In genomic region chr12:1851126-1851791, GRCh38 we compare ENCODE assay signal across 14 cellular contexts. TPM values are rescaled to one million over a fixed set of nuclear protein-coding genes. Genes with fewer than 3 reads are reported as not detected.
A peak's percentile ranks its signal among the peaks of the same experiment; 100 is the strongest.
DNase-seq lines count a peak whose midpoint lies in the region; ATAC-seq, FAIRE-seq and TF ChIP-seq lines count a peak whose summit lies in the region.
"Had no signal": no experiment of that assay in that cellular context is flagged by ENCODE, and none has a peak within 500 bp of the region (broad histone marks: within the 10 kb centered on the region; RNA-seq: fewer than 3 reads in every experiment).

No MANE protein-coding gene starts in this region.

- peak overlapping the region; percentile 69 for H3K4me2 ChIP-seq in BLaER1
- H3K4me2 ChIP-seq in Loucy (ENCODE audit: low read depth, low read length, poor library complexity, severe bottlenecking) = peak overlapping the region; percentile 34
- H3K4me2 ChIP-seq in GM12878 (ENCODE audit: control insufficient read depth, insufficient read depth) = no peak overlapping the region

- H2AFZ ChIP-seq in Loucy (ENCODE audit: low read length) = no peak overlapping the region
- H2AFZ ChIP-seq in GM12878 (ENCODE audit: control insufficient read depth, low read depth, low read length) = no peak overlapping the region

- H3K4me3 ChIP-seq in BLaER1 (peak overlapping the region; percentile 16; the same call in 1 of the 2 replicates), Loucy (ENCODE audit: low read length, poor library complexity, severe bottlenecking) (peak overlapping the region; percentile 39), GM12878 (no peak overlapping the region)
- H3K4me3 ChIP-seq: heart right ventricle, lung had no signal

- peak; percentile 27 for FAIRE-seq in GM12878 (lab: Jason Lieb, UNC)

- no peak for TF ChIP-seq POLR2A in GM12878 (IDR thresholded peaks at IDR 0.05; ENCODE audit: low read depth, low read length)

- RAD21 ChIA-PET in GM12878 (lab: Charles Lee; ENCODE audit: unreplicated experiment) = no interaction called here

- H3K4me1 ChIP-seq in BLaER1 (peaks cover 82% of the 10 kb centered on the region), Loucy (ENCODE audit: insufficient read depth, low read length, poor library complexity, severe bottlenecking) (peaks cover 22% of the 10 kb centered on the region), GM12878 (ENCODE audit: control insufficient read depth, insufficient read depth, low read length) (no peaks in the 10 kb centered on the region)
- H3K4me1 ChIP-seq: heart right ventricle had no signal

- H4K20me1 ChIP-seq in BLaER1 (no peaks in the 10 kb centered on the region), Loucy (ENCODE audit: insufficient read depth, low read length, poor library complexity, severe bottlenecking) (no peaks in the 10 kb centered on the region), GM12878 (ENCODE audit: control insufficient read depth, insufficient read depth) (no peaks in the 10 kb centered on the region)

- in situ Hi-C loops in GM12878 (cut with MboI) = no loop called here

- no peaks in the 10 kb centered on the region for H3F3A ChIP-seq in Loucy (ENCODE audit: low read depth)

- ATAC-seq in GM12878 = no peak
- no peak for ATAC-seq in GM21786 (IDR thresholded peaks at IDR 0.05; ENCODE audit: unreplicated experiment)
- ATAC-seq: heart right ventricle had no signal

- no peak for TF ChIP-seq RAD21 in GM12878 (IDR thresholded peaks at IDR 0.05; ENCODE audit: insufficient read depth, low read depth, low read length)

- intact Hi-C loops in GM12878 (cut with micrococcal nuclease; ENCODE audit: unreplicated experiment) = no loop called here

- CTCF ChIA-PET in GM12878 (lab: Yijun Ruan, JAX) = no interaction called here

- POLR2A ChIA-PET in GM12878 (lab: Charles Lee) = no interaction called here

- TF ChIP-seq CTCF in Loucy (conservative IDR thresholded peaks at IDR 0.05; ENCODE audit: low read length) = no peak
- no peak for TF ChIP-seq CTCF in GM12878 (IDR thresholded peaks at IDR 0.05 in 2 of 3, conservative IDR thresholded peaks at IDR 0.05 in 1 of 3; ENCODE audit: control insufficient read depth in 2 of 3, extremely low read depth in 1 of 3, insufficient read depth in 1 of 3, low read depth in 3 of 3, low read length in 3 of 3)

- SMC1A ChIA-PET in GM12878 (lab: Charles Lee; ENCODE audit: uncharacterized antibody, unreplicated experiment) = no interaction called here

- no TSS peak for BruUV-seq in GM12878 (replicated peaks; lab: Mats Ljungman, UMichigan)

- DNase-seq in GM12878 (ENCODE audit: low read depth, low spot score) (no peak), islet precursor cell (peak; percentile 5), SKM-1 (lab: John Stamatoyannopoulos, UW; ENCODE audit: unreplicated experiment) (no peak)
- DNase-seq in activated CD4-positive, alpha-beta T cell treated with anti-CD3 and anti-CD28 coated beads for 1 hour = no peak
- DNase-seq in activated CD4-positive, alpha-beta T cell treated with anti-CD3 and anti-CD28 coated beads, Interleukin-2, amount 50 U/mL, for 48 hours = no peak
- DNase-seq: effector CD4-positive, alpha-beta T cell; heart right ventricle; occipital lobe; RPMI8226 had no signal

- H3K79me2 ChIP-seq in Loucy (ENCODE audit: insufficient read depth, low read length) (no peaks in the 10 kb centered on the region), GM12878 (ENCODE audit: control insufficient read depth, insufficient read depth, low read length) (no peaks in the 10 kb centered on the region)

- 38% methylated on average over 7 of the region's 8 CpGs for WGBS in GM12878 (ENCODE audit: insufficient coverage, insufficient replicate concordance, low lambda C conversion rate, missing lambda C conversion rate)

- no peak for TF ChIP-seq EP300 in GM12878 (IDR thresholded peaks at IDR 0.05; ENCODE audit: borderline replicate concordance in 1 of 2, control insufficient read depth in 1 of 2, low read depth in 2 of 2, low read length in 2 of 2)

- H3K27me3 ChIP-seq in BLaER1 (no peaks in the 10 kb centered on the region), Loucy (ENCODE audit: insufficient read depth, low read length, poor library complexity, severe bottlenecking) (peaks cover 7% of the 10 kb centered on the region), GM12878 (replicated peaks in 1 of 2; ENCODE audit: control insufficient read depth in 2 of 2, insufficient read depth in 2 of 2, low read length in 1 of 2) (peaks cover 3% of the 10 kb centered on the region in 2 experiments; a peak in 3 of 4 replicates)

- H3K27ac ChIP-seq in BLaER1 = peak overlapping the region; percentile 54; the same call in 1 of the 2 replicates
- no peak overlapping the region for H3K27ac ChIP-seq in GM12878 (ENCODE audit: control insufficient read depth, insufficient read depth)
- H3K27ac ChIP-seq: heart right ventricle had no signal

- peaks cover 11% of the 10 kb centered on the region; the same call in 1 of the 2 replicates for H3K36me3 ChIP-seq in BLaER1
- H3K36me3 ChIP-seq in Loucy (ENCODE audit: insufficient read depth, low read length) = no peaks in the 10 kb centered on the region
- H3K36me3 ChIP-seq in GM12878 (ENCODE audit: control insufficient read depth in 2 of 2, insufficient read depth in 2 of 2, low read length in 1 of 2) = no peaks in the 10 kb centered on the region
- H3K36me3 ChIP-seq: heart right ventricle had no signal

- H3K9me3 ChIP-seq in BLaER1 = 0 out of 2 replicates have a peak, but pooled peaks cover 4% of the 10 kb centered on the region
- H3K9me3 ChIP-seq in Loucy (ENCODE audit: insufficient read depth, low read depth, low read length) = peaks cover 20% of the 10 kb centered on the region; the same call in 1 of the 2 replicates
- H3K9me3 ChIP-seq in GM12878 (replicated peaks; ENCODE audit: control insufficient read depth, insufficient read depth, low read length) = no peaks in the 10 kb centered on the region

- H3K9ac ChIP-seq in BLaER1 (no peak overlapping the region), Loucy (ENCODE audit: low read depth, low read length, poor library complexity, severe bottlenecking) (no peak overlapping the region), GM12878 (ENCODE audit: control insufficient read depth, insufficient read depth, low read length) (no peak overlapping the region)

- H3K9me2 ChIP-seq in Loucy (replicated peaks; ENCODE audit: low read depth, low read length) = no peaks in the 10 kb centered on the region

TF ChIP-seq in GM12878, 131 proteins besides CTCF, POLR2A, EP300 and RAD21 (continues in another document):
- no peak for TF ChIP-seq SREBF1 (IDR thresholded peaks at IDR 0.05; ENCODE audit: low read length)
- TF ChIP-seq CHD1 (IDR thresholded peaks at IDR 0.05; ENCODE audit: low read depth, low read length) = no peak
- no peak for TF ChIP-seq E4F1 (IDR thresholded peaks at IDR 0.05; ENCODE audit: borderline replicate concordance, partially characterized antibody)
- TF ChIP-seq ZNF217 (IDR thresholded peaks at IDR 0.05) = no peak
- TF ChIP-seq CBX5 (IDR thresholded peaks at IDR 0.05; ENCODE audit: low read depth) = no peak
- no peak for TF ChIP-seq HDAC6 (IDR thresholded peaks at IDR 0.05; ENCODE audit: unreplicated experiment)
- TF ChIP-seq LARP7 (IDR thresholded peaks at IDR 0.05) = no peak
- no peak for TF ChIP-seq STAT3 (IDR thresholded peaks at IDR 0.05; ENCODE audit: low read depth, low read length)
- TF ChIP-seq EZH2 (IDR thresholded peaks at IDR 0.05; ENCODE audit: borderline replicate concordance, control insufficient read depth, low read depth, low read length) = no peak
- TF ChIP-seq BCL11A (IDR thresholded peaks at IDR 0.05; ENCODE audit: low read depth, low read length) = no peak
- no peak for TF ChIP-seq ASH2L (IDR thresholded peaks at IDR 0.05; ENCODE audit: borderline replicate concordance, low read depth)

RNA-seq across cellular contexts. Expression of gene LRTM2, which starts 30.9 kb away (rescaled TPM):
- total RNA-seq in GM12878 (2013; cell fraction: nucleolus; rRNA removed) = not detected in 2 replicates
- total RNA-seq in GM12878 (2014; rRNA removed) = not detected in 2 replicates
- not detected in 2 replicates for total RNA-seq in GM12878 (2014; rRNA removed; fragmentation: Illumina TruSeq; extraction: Trizol)
- total RNA-seq in GM12878 (2021) = not detected in 2 replicates
- not detected for polyA plus RNA-seq in GM12878 (2011; ENCODE audit: low read depth)
- polyA plus RNA-seq in GM12878 (2011; rRNA removed) = 0.05 TPM in 1 of 2 replicates, not detected in the other
- 0.03 and 0.06 TPM in 2 replicates for polyA plus RNA-seq in GM12878 (2011; cell fraction: cytosol; rRNA removed)
- 0.12 and 0.18 TPM in 2 replicates for polyA plus RNA-seq in GM12878 (2011; cell fraction: nucleus; rRNA removed)
- not detected in 2 replicates for polyA plus RNA-seq in GM12878 (2012)
- not detected in 2 replicates for polyA plus RNA-seq in GM12878 (2014; fragmentation: Illumina TruSeq; extraction: Trizol)
- polyA plus RNA-seq in GM12878 (2014; fragmentation: Nextera tagmentation; extraction: Ambion mirVana) = not detected
- polyA plus RNA-seq in GM12878 (2014; rRNA removed) = not detected in 2 replicates
- polyA plus RNA-seq in GM12878 (2016; fragmentation: Nextera tagmentation; extraction: Ambion mirVana) = not detected
- polyA minus RNA-seq in GM12878 (2011; rRNA and poly(A)+ RNA removed) = 0.15 TPM in 1 of 2 replicates, not detected in the other
- not detected in 2 replicates for polyA minus RNA-seq in GM12878 (2011; cell fraction: cytosol; rRNA and poly(A)+ RNA removed)
- polyA minus RNA-seq in GM12878 (2011; cell fraction: nucleus; rRNA and poly(A)+ RNA removed) = not detected in 2 replicates
- total RNA-seq: heart right ventricle, lung had no signal
- polyA plus RNA-seq: CD14-positive monocyte, heart right ventricle had no signal
